9 cellular contexts compared by ENCODE assay signal in the genomic region with DNA sequence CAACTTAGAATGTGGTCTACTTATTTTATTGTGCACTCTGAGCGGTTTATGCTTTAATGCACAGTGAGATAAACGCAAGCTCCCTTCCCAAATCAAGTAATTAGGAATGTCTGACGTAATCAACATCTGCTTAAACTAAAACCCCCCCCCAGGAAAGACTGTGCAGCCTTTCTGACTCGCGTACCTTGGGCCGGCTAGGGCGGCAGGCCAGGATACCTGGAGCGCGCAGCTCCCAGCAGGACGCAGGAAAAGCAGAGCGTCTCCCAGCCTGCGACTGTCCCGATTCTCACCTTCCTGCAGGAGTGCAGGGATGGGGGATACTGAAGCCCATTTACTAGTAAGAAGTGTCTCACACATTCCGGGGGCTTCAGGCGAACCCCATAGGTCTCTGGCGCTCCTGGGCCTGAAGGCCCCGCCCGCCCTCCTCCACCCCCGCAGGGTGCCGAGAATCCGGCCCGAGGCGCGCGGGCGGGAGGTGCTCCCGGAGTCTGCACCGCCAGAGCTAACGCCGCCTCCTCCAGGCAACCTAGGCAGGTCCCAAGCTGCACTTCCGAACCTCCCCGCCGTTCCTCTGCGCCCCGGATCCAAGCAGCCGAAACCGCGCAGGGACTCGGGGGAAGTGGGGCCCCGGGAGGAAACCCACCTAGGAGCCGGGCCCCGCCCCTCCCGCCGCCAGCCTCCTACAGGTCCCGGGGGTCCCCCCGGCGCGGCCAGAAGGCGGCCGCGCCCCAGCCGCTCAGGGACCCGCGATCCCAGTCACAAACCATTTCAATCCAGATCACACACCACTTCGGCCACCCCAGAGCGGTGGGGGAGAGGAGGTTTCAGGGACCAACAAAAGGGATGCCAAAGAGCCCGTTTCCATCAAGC. TPM values are rescaled to one million over a fixed set of nuclear protein-coding genes. Genes with fewer than 3 reads are reported as not detected.
DNase-seq lines count a peak whose midpoint lies in the region; ATAC-seq and TF ChIP-seq lines count a peak whose summit lies in the region.
"Had no signal": no experiment of that assay in that cellular context is flagged by ENCODE, and none has a peak within 500 bp of the region (broad histone marks: within the 10 kb centered on the region; RNA-seq: fewer than 3 reads in every experiment).

No MANE protein-coding gene starts in this region.

- intact Hi-C loops in activated naive CD4-positive, alpha-beta T cell treated with anti-CD3 and anti-CD28 coated beads for 36 hours (cut with micrococcal nuclease) = no loop called here
- intact Hi-C loops in aorta (cut with DNase I) = no loop called here

- H3K27ac Mint-ChIP-seq in activated naive CD4-positive, alpha-beta T cell treated with anti-CD3 and anti-CD28 coated beads for 36 hours = no peak overlapping the region

- peaks cover 4% of the 10 kb centered on the region for H3K4me1 Mint-ChIP-seq in activated naive CD4-positive, alpha-beta T cell treated with anti-CD3 and anti-CD28 coated beads for 36 hours (ENCODE audit: low read depth)

- no peak for TF ChIP-seq CTCF in epithelial cell of esophagus (IDR thresholded peaks at IDR 0.05; ENCODE audit: insufficient read depth, low read depth, low read length, missing control alignments)

- H3K9me3 ChIP-seq in mucosa of stomach (ENCODE audit: control insufficient read depth, low read length) (no peaks in the 10 kb centered on the region), aorta (ENCODE audit: control insufficient read depth, low read length) (peaks cover 7% of the 10 kb centered on the region)

- DNase-seq in activated naive CD4-positive, alpha-beta T cell treated with anti-CD3 and anti-CD28 coated beads for 36 hours = peak; percentile 27
- DNase-seq in activated naive CD4-positive, alpha-beta T cell treated with anti-CD3 and anti-CD28 coated beads, Interleukin-2, amount 50 U/mL, for 16 hours = no peak
- DNase-seq in SW480 (ENCODE audit: low spot score) (peak; percentile 74), epithelial cell of esophagus (ENCODE audit: low read depth) (peak; percentile 52), aorta (peak; percentile 61 to 77), pons (ENCODE audit: low spot score) (no peak)

- H3K4me3 Mint-ChIP-seq in activated naive CD4-positive, alpha-beta T cell treated with anti-CD3 and anti-CD28 coated beads for 36 hours = no peak overlapping the region

- peaks cover 31% of the 10 kb centered on the region for H3K27me3 ChIP-seq in mucosa of stomach (ENCODE audit: control insufficient read depth, insufficient read depth, low read length)
- H3K27me3 ChIP-seq in aorta (ENCODE audit: control insufficient read depth in 1 of 2, insufficient read depth in 2 of 2, low read length in 1 of 2) = peaks cover 0 to 3% of the 10 kb centered on the region in 2 donors

- H3K9ac ChIP-seq in mucosa of stomach (ENCODE audit: low read length) = peak overlapping the region; percentile 42

- no peaks in the 10 kb centered on the region for H3K9me3 Mint-ChIP-seq in activated naive CD4-positive, alpha-beta T cell treated with anti-CD3 and anti-CD28 coated beads for 36 hours

- H3K27me3 Mint-ChIP-seq in activated naive CD4-positive, alpha-beta T cell treated with anti-CD3 and anti-CD28 coated beads for 36 hours (ENCODE audit: low read depth) = peaks cover 56% of the 10 kb centered on the region

- peak; percentile 51 for ATAC-seq in aorta (ENCODE audit: low FRiP score)
- no peak for ATAC-seq in HG02623 (IDR thresholded peaks at IDR 0.05; ENCODE audit: unreplicated experiment)

- CTCF ChIA-PET in activated naive CD4-positive, alpha-beta T cell treated with anti-CD3 and anti-CD28 coated beads for 36 hours (lab: Charles Lee) = no interaction called here

- peaks cover 35% of the 10 kb centered on the region for H3K4me1 ChIP-seq in mucosa of stomach (ENCODE audit: control insufficient read depth, insufficient read depth, low read length)
- no peaks in the 10 kb centered on the region for H3K4me1 ChIP-seq in aorta (ENCODE audit: control insufficient read depth in 1 of 2, insufficient read depth in 2 of 2, low read length in 2 of 2)

- WGBS in aorta, 2 donors = 6 to 9% methylated on average over 38 to 57 of the region's 57 CpGs

- no peaks in the 10 kb centered on the region for H3K36me3 Mint-ChIP-seq in activated naive CD4-positive, alpha-beta T cell treated with anti-CD3 and anti-CD28 coated beads for 36 hours (ENCODE audit: low read depth)

- peak overlapping the region; percentile 21 for H3K4me3 ChIP-seq in epithelial cell of esophagus (ENCODE audit: low read length)
- no peak overlapping the region for H3K4me3 ChIP-seq in mucosa of stomach (ENCODE audit: low read length)
- peak overlapping the region in 1 of 2 donors; percentile 27 for H3K4me3 ChIP-seq in aorta (ENCODE audit: low read length in 2 of 2)

- H3K36me3 ChIP-seq in mucosa of stomach (ENCODE audit: control insufficient read depth, insufficient read depth, low read length) (no peaks in the 10 kb centered on the region), aorta (ENCODE audit: control insufficient read depth in 1 of 2, insufficient read depth in 2 of 2, low read length in 1 of 2) (no peaks in the 10 kb centered on the region)

- no peak overlapping the region for H3K27ac ChIP-seq in aorta (ENCODE audit: low read depth in 1 of 2, low read length in 2 of 2)

RNA-seq across cellular contexts. Expression of gene ROR2, which starts 1.4 kb away (rescaled TPM):
- not detected for total RNA-seq in activated naive CD4-positive, alpha-beta T cell treated with anti-CD3 and anti-CD28 coated beads for 36 hours
- total RNA-seq in aorta = 1 to 10 TPM; 1.6 to 5.8 TPM
- polyA plus RNA-seq in aorta = not detected
- total RNA-seq: activated CD8-positive, alpha-beta memory T cell treated with anti-CD3 and anti-CD28 coated beads for 36 hours had no signal

Comparison
In these comparisons a context has a peak if more than half of its experiments do, and no peak if none do; other contexts are left out.
1. DNase-seq: peak in activated naive CD4-positive, alpha-beta T cell treated with anti-CD3 and anti-CD28 coated beads for 36 hours (single experiment), SW480 (single experiment), epithelial cell of esophagus (single experiment) and aorta (2 of 2); none in activated naive CD4-positive, alpha-beta T cell treated with anti-CD3 and anti-CD28 coated beads, Interleukin-2, amount 50 U/mL, for 16 hours (single experiment) and pons (single experiment).